In the genomic region with DNA sequence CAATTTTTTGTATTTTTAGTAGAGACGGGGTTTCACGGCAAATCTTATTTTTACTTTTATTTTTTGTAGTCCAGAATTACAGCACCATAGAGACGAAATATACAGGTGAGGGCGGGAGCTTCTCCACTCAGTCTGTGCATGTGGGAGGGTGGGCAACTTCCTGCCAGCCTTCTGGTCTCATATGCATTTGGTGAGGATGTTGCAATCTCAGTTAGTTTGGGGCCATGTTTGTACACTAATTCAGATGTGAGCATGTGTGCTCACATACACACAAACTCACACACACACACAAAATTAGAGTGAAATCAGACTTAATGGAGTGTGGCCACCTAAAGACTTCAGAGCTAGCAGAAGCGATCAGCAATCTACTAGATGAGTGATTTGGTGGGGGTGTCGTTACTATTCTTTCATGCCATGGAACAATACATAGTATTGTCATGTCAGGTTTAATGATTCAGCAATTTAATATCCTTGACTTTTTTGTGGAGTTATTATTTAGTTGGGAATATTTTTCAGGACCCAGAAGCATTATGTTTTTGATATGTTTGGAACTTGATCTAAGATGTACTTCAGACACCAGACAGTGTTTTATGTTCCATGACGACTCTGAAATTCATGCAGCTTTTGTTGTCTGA, we compare ENCODE assay signal across 1 cellular context.
TF ChIP-seq lines count a peak whose summit lies in the region.

No MANE protein-coding gene starts in this region.

TF ChIP-seq in A549, 52 proteins besides CTCF, POLR2A, EP300 and RAD21 (continued from another document):
- TF ChIP-seq HOXB13 (CRISPR knock-in tag; IDR thresholded peaks at IDR 0.05; ENCODE audit: low read depth): no peak
- no peak for TF ChIP-seq EHMT2 (IDR thresholded peaks at IDR 0.05; ENCODE audit: low read depth)
TF ChIP-seq in A549: peak in this region for 1.
